Comparison of ENCODE assay signal across 21 cellular contexts in genomic region chr20:63935447-63935846, GRCh38. TPM values are rescaled to one million over a fixed set of nuclear protein-coding genes. Genes with fewer than 3 reads are reported as not detected.
DNase-seq lines count a peak whose midpoint lies in the region; ATAC-seq, FAIRE-seq and TF ChIP-seq lines count a peak whose summit lies in the region.
"Had no signal": no experiment of that assay in that cellular context is flagged by ENCODE, and none has a peak within 500 bp of the region (broad histone marks: within the 10 kb centered on the region; RNA-seq: fewer than 3 reads in every experiment).

No MANE protein-coding gene starts in this region.

- no peak overlapping the region for H2AK5ac ChIP-seq in mesenchymal stem cell (ENCODE audit: low read length, severe bottlenecking)

- in situ Hi-C loops in HepG2 (cut with HindIII; ENCODE audit: extremely low pct_ligation_motif_present, low pct_unique_long_range_greater_than_20kb), result no loop called here

- peak overlapping the region; percentile 53 for H4K91ac ChIP-seq in mesenchymal stem cell (ENCODE audit: low read length)

- WGBS in HepG2 (ENCODE audit: low lambda C conversion rate), result 98% methylated on average over 9 of the region's 9 CpGs
- 72% methylated on average over 3 of the region's 9 CpGs for WGBS in right lobe of liver (ENCODE audit: insufficient coverage, low coverage, low lambda C conversion rate, missing lambda C conversion rate)
- WGBS in mesenchymal stem cell, result 97% methylated on average over 9 of the region's 9 CpGs

- H3K9ac ChIP-seq in HepG2 (ENCODE audit: insufficient read depth, low read depth, low read length) (no peak overlapping the region), mesenchymal stem cell (ENCODE audit: low read length) (no peak overlapping the region)

- H3K18ac ChIP-seq in mesenchymal stem cell (ENCODE audit: low read depth in 1 of 2, low read length in 2 of 2), result no peak overlapping the region

- BruUV-seq in HepG2 (replicated peaks; lab: Mats Ljungman, UMichigan), result no TSS peak

- peaks cover 42% of the 10 kb centered on the region for H3K79me1 ChIP-seq in mesenchymal stem cell (replicated peaks; ENCODE audit: low read length, poor library complexity, severe bottlenecking)

- POLR2A ChIA-PET in activated CD4-positive, alpha-beta T cell treated with anti-CD3 and anti-CD28 coated beads, Interleukin-2, amount 10 ng/mL, durations not matched to agents 7 days and 5 days (lab: Charles Lee), result no interaction called here
- POLR2A ChIA-PET in HepG2 (lab: Yijun Ruan, JAX), result no interaction called here

- H3K4me1 ChIP-seq in HepG2 (ENCODE audit: insufficient read depth, low read length) (no peaks in the 10 kb centered on the region), right lobe of liver (no peaks in the 10 kb centered on the region), mesenchymal stem cell (ENCODE audit: control insufficient read depth, insufficient read depth, low read depth, low read length) (peaks cover 32% of the 10 kb centered on the region)
- H3K4me1 ChIP-seq: A549 had no signal

- CTCF ChIA-PET in activated CD4-positive, alpha-beta T cell treated with anti-CD3 and anti-CD28 coated beads, Interleukin-2, amount 10 ng/mL, durations not matched to agents 7 days and 5 days (lab: Charles Lee), result no interaction called here
- CTCF ChIA-PET in HepG2 (lab: Yijun Ruan, JAX; ENCODE audit: low intra/inter-chr PET ratio, low total read pairs), result no interaction called here

- H3K36me3 Mint-ChIP-seq in activated CD4-positive, alpha-beta T cell treated with anti-CD3 and anti-CD28 coated beads, Interleukin-2, amount 10 ng/mL, durations not matched to agents 7 days and 5 days (ENCODE audit: low read depth), result peaks cover 49% of the 10 kb centered on the region
- H3K36me3 Mint-ChIP-seq in stimulated activated effector memory CD8-positive, alpha-beta T cell treated with anti-CD3 and anti-CD28 coated beads, Interleukin-12 subunit alpha, Interleukin-12 subunit beta, amount 100 ng/mL, for 72 hours, result peaks cover 79% of the 10 kb centered on the region

- no peak overlapping the region for H4K8ac ChIP-seq in mesenchymal stem cell (ENCODE audit: low read length)

- intact Hi-C loops in HepG2 (cut with micrococcal nuclease; ENCODE audit: unreplicated experiment), result no loop called here
- intact Hi-C loops in right lobe of liver (cut with DNase I), result loop anchor here in 1 of 2 donors (10.0 kb wide), 1 partner anchor 51 kb away; no protein-coding TSS in a partner anchor

- peak; percentile 3 for DNase-seq in activated CD4-positive, alpha-beta T cell treated with anti-CD3 and anti-CD28 coated beads, Interleukin-2, amount 10 ng/mL, durations not matched to agents 7 days and 5 days
- no peak for DNase-seq in activated CD4-positive, alpha-beta T cell treated with anti-CD3 and anti-CD28 coated beads for 1 hour
- DNase-seq in HepG2 (ENCODE audit: low spot score) (no peak), right lobe of liver (no peak), mesenchymal stem cell (no peak), OCI-M2 (lab: John Stamatoyannopoulos, UW; ENCODE audit: unreplicated experiment) (no peak), NCI-H146 treated with DMSO at 0.1 percent for 48 hours (lab: John Stamatoyannopoulos, UW; ENCODE audit: unreplicated experiment) (no peak)
- no peak for DNase-seq in stimulated activated effector memory CD8-positive, alpha-beta T cell treated with anti-CD3 and anti-CD28 coated beads, Interleukin-12 subunit alpha, Interleukin-12 subunit beta, amount 100 ng/mL, for 72 hours (ENCODE audit: low spot score in 2 of 2)
- DNase-seq: AML-193; Calu3; CD4-positive, alpha-beta memory T cell; DMS79 treated with DMSO at 0.1 percent for 48 hours; GF-D8; GOT3; H7; HFFc6 had no signal

- no peak overlapping the region for H2AFZ ChIP-seq in HepG2 (ENCODE audit: low read length)
- H2AFZ ChIP-seq in mesenchymal stem cell (ENCODE audit: low read depth, low read length), result no peak overlapping the region

- peaks cover 4% of the 10 kb centered on the region; the same call in 1 of the 2 replicates for H4K20me1 ChIP-seq in HepG2 (ENCODE audit: insufficient read depth, low read length)

- no peak overlapping the region for H2BK12ac ChIP-seq in mesenchymal stem cell (ENCODE audit: low read length in 2 of 2)

- H3K27me3 ChIP-seq in HepG2 (ENCODE audit: control insufficient read depth in 1 of 2, insufficient read depth in 2 of 2, low read length in 2 of 2) (no peaks in the 10 kb centered on the region), right lobe of liver (no peaks in the 10 kb centered on the region), mesenchymal stem cell (ENCODE audit: control insufficient read depth in 1 of 2, insufficient read depth in 1 of 2, low read length in 2 of 2) (no peaks in the 10 kb centered on the region)

- no peak overlapping the region for H3K27ac ChIP-seq in HepG2 (ENCODE audit: extremely low read length, insufficient read depth, low read length)
- H3K27ac ChIP-seq in right lobe of liver, result no peak overlapping the region
- H3K27ac ChIP-seq in mesenchymal stem cell (ENCODE audit: low read length, poor library complexity, severe bottlenecking), result peak overlapping the region; percentile 25
- H3K27ac ChIP-seq: 22Rv1, A549, HL-60 had no signal

- no peak overlapping the region for H3K27ac Mint-ChIP-seq in activated CD4-positive, alpha-beta T cell treated with anti-CD3 and anti-CD28 coated beads, Interleukin-2, amount 10 ng/mL, durations not matched to agents 7 days and 5 days
- H3K27ac Mint-ChIP-seq in stimulated activated effector memory CD8-positive, alpha-beta T cell treated with anti-CD3 and anti-CD28 coated beads, Interleukin-12 subunit alpha, Interleukin-12 subunit beta, amount 100 ng/mL, for 72 hours, result peak overlapping the region; percentile 37
- H3K27ac Mint-ChIP-seq: HFFc6 had no signal

- no peak for ATAC-seq in HepG2
- ATAC-seq in right lobe of liver, result no peak
- ATAC-seq in stimulated activated effector memory CD8-positive, alpha-beta T cell treated with anti-CD3 and anti-CD28 coated beads, Interleukin-12 subunit alpha, Interleukin-12 subunit beta, amount 100 ng/mL, for 72 hours, result no peak
- ATAC-seq: A549, HCT116 had no signal

- no peak for TF ChIP-seq CTCF in HepG2 (CRISPR knock-in tag; IDR thresholded peaks at IDR 0.05)
- no peak for TF ChIP-seq CTCF in right lobe of liver (IDR thresholded peaks at IDR 0.05)

- no peaks in the 10 kb centered on the region for H3K79me2 ChIP-seq in HepG2 (ENCODE audit: insufficient read depth, low read length)

- H3K4me3 ChIP-seq in HepG2 (replicated peaks in 1 of 3; ENCODE audit: insufficient read depth in 1 of 3, low read depth in 2 of 3, low read length in 3 of 3) (no peak overlapping the region), right lobe of liver (no peak overlapping the region), mesenchymal stem cell (ENCODE audit: insufficient read depth in 1 of 2, low read depth in 1 of 2, low read length in 2 of 2) (no peak overlapping the region)
- H3K4me3 ChIP-seq: A549 had no signal

- H3K4me2 ChIP-seq in HepG2 (ENCODE audit: low read depth, low read length) (no peak overlapping the region), mesenchymal stem cell (ENCODE audit: low read length, poor library complexity, severe bottlenecking) (no peak overlapping the region)
- H3K4me2 ChIP-seq: A549 had no signal

- TF ChIP-seq POLR2A in HepG2 (IDR thresholded peaks at IDR 0.05; ENCODE audit: insufficient read depth in 1 of 2, low read depth in 2 of 2, low read length in 2 of 2), result no peak
- no peak for TF ChIP-seq POLR2A in right lobe of liver (IDR thresholded peaks at IDR 0.05)

- no peaks in the 10 kb centered on the region for H3K9me3 Mint-ChIP-seq in activated CD4-positive, alpha-beta T cell treated with anti-CD3 and anti-CD28 coated beads, Interleukin-2, amount 10 ng/mL, durations not matched to agents 7 days and 5 days
- no peaks in the 10 kb centered on the region for H3K9me3 Mint-ChIP-seq in stimulated activated effector memory CD8-positive, alpha-beta T cell treated with anti-CD3 and anti-CD28 coated beads, Interleukin-12 subunit alpha, Interleukin-12 subunit beta, amount 100 ng/mL, for 72 hours
- H3K9me3 Mint-ChIP-seq: CD4-positive, alpha-beta memory T cell; HFFc6 had no signal

- H3K4me1 Mint-ChIP-seq in activated CD4-positive, alpha-beta T cell treated with anti-CD3 and anti-CD28 coated beads, Interleukin-2, amount 10 ng/mL, durations not matched to agents 7 days and 5 days, result peaks cover 4% of the 10 kb centered on the region
- H3K4me1 Mint-ChIP-seq in stimulated activated effector memory CD8-positive, alpha-beta T cell treated with anti-CD3 and anti-CD28 coated beads, Interleukin-12 subunit alpha, Interleukin-12 subunit beta, amount 100 ng/mL, for 72 hours, result peaks cover 7% of the 10 kb centered on the region

- no peak overlapping the region for H3K23ac ChIP-seq in mesenchymal stem cell (ENCODE audit: low read length in 2 of 2)

- H3K9me3 ChIP-seq in HepG2 (ENCODE audit: low read length) (no peaks in the 10 kb centered on the region), right lobe of liver (no peaks in the 10 kb centered on the region), mesenchymal stem cell (ENCODE audit: control insufficient read depth, low read length) (no peaks in the 10 kb centered on the region)
- H3K9me3 ChIP-seq: A549 had no signal

- FAIRE-seq in HepG2 (lab: Jason Lieb, UNC), result no peak
- FAIRE-seq: A549 had no signal

- no peak overlapping the region for H2BK5ac ChIP-seq in mesenchymal stem cell (ENCODE audit: low read depth, low read length, poor library complexity, severe bottlenecking)

- no peak overlapping the region for H3K4me3 Mint-ChIP-seq in activated CD4-positive, alpha-beta T cell treated with anti-CD3 and anti-CD28 coated beads, Interleukin-2, amount 10 ng/mL, durations not matched to agents 7 days and 5 days
- no peak overlapping the region for H3K4me3 Mint-ChIP-seq in stimulated activated effector memory CD8-positive, alpha-beta T cell treated with anti-CD3 and anti-CD28 coated beads, Interleukin-12 subunit alpha, Interleukin-12 subunit beta, amount 100 ng/mL, for 72 hours
- H3K4me3 Mint-ChIP-seq: CD14-positive monocyte, HFFc6 had no signal

- H2BK15ac ChIP-seq in mesenchymal stem cell (ENCODE audit: low read depth, poor library complexity, severe bottlenecking), result no peak overlapping the region

- TF ChIP-seq EP300 in HepG2 (IDR thresholded peaks at IDR 0.05; ENCODE audit: low read depth in 2 of 2, low read length in 2 of 2) (no peak), HepG2 (CRISPR knock-in tag; IDR thresholded peaks at IDR 0.05; ENCODE audit: borderline replicate concordance) (no peak)

- H2BK120ac ChIP-seq in mesenchymal stem cell (ENCODE audit: low read depth, low read length), result no peak overlapping the region

- no peaks in the 10 kb centered on the region for H3K27me3 Mint-ChIP-seq in activated CD4-positive, alpha-beta T cell treated with anti-CD3 and anti-CD28 coated beads, Interleukin-2, amount 10 ng/mL, durations not matched to agents 7 days and 5 days
- H3K27me3 Mint-ChIP-seq: CD4-positive, alpha-beta memory T cell had no signal

- no peak overlapping the region for H3K4ac ChIP-seq in mesenchymal stem cell (ENCODE audit: low read depth in 1 of 2, low read length in 2 of 2)

- no peak overlapping the region for H3K14ac ChIP-seq in mesenchymal stem cell (ENCODE audit: low read length in 2 of 2)

- peaks cover 44 to 74% of the 10 kb centered on the region in 2 experiments for H3K36me3 ChIP-seq in HepG2 (replicated peaks in 1 of 2; ENCODE audit: control insufficient read depth in 1 of 2, insufficient read depth in 2 of 2, low read length in 2 of 2)
- peaks cover 0 to 39% (median 15%) of the 10 kb centered on the region in 4 donors for H3K36me3 ChIP-seq in right lobe of liver
- peaks cover 76 to 88% of the 10 kb centered on the region in 2 experiments for H3K36me3 ChIP-seq in mesenchymal stem cell (ENCODE audit: control insufficient read depth in 1 of 2, insufficient read depth in 2 of 2, low read depth in 1 of 2, low read length in 2 of 2)

- no peak for TF ChIP-seq RAD21 in HepG2 (CRISPR knock-in tag; IDR thresholded peaks at IDR 0.05)

RNA-seq across cellular contexts. Expression of gene UCKL1, which starts 20.8 kb away (rescaled TPM):
- total RNA-seq in activated CD4-positive, alpha-beta T cell treated with anti-CD3 and anti-CD28 coated beads, Interleukin-2, amount 10 ng/mL, durations not matched to agents 7 days and 5 days, result 10 to 100 TPM; 37.8 to 41.0 TPM
- 48.0 and 50.2 TPM in 2 replicates for total RNA-seq in HepG2 (2016; rRNA removed; fragmentation: Illumina TruSeq; extraction: Trizol)
- 15.0 and 16.7 TPM in 2 replicates for total RNA-seq in HepG2 (2016; cell fraction: cytosol; rRNA removed; fragmentation: Illumina TruSeq; extraction: Trizol; ENCODE audit: low read depth)
- total RNA-seq in HepG2 (2016; cell fraction: insoluble cytoplasmic fraction; rRNA removed; fragmentation: Illumina TruSeq; extraction: Trizol), result 43.5 and 50.1 TPM in 2 replicates
- 24.1 and 25.5 TPM in 2 replicates for total RNA-seq in HepG2 (2016; cell fraction: membrane; rRNA removed; fragmentation: Illumina TruSeq; extraction: Trizol)
- 48.6 and 53.0 TPM in 2 replicates for total RNA-seq in HepG2 (2016; cell fraction: nucleus; rRNA removed; fragmentation: Illumina TruSeq; extraction: Trizol)
- polyA plus RNA-seq in HepG2 (2011; rRNA removed), result 126 and 168 TPM in 2 replicates
- 98.0 and 129 TPM in 2 replicates for polyA plus RNA-seq in HepG2 (2011; cell fraction: cytosol; rRNA removed)
- 680 and 852 TPM in 2 replicates for polyA plus RNA-seq in HepG2 (2011; cell fraction: nucleus; rRNA removed)
- 77.7 and 89.9 TPM in 2 replicates for polyA plus RNA-seq in HepG2 (2012)
- 10.6 and 11.6 TPM in 2 replicates for polyA plus RNA-seq in HepG2 (2016; cell fraction: cytosol; fragmentation: Illumina TruSeq; extraction: Trizol; ENCODE audit: low read depth)
- polyA plus RNA-seq in HepG2 (2016; cell fraction: insoluble cytoplasmic fraction; fragmentation: Illumina TruSeq; extraction: Trizol; ENCODE audit: low read depth), result 45.9 and 52.5 TPM in 2 replicates
- polyA plus RNA-seq in HepG2 (2016; cell fraction: membrane; fragmentation: Illumina TruSeq; extraction: Trizol; ENCODE audit: low read depth), result 15.4 and 15.7 TPM in 2 replicates
- polyA plus RNA-seq in HepG2 (2016; cell fraction: nucleus; fragmentation: Illumina TruSeq; extraction: Trizol; ENCODE audit: insufficient read depth, low read depth), result 207 and 220 TPM in 2 replicates
- 43.6 and 139 TPM in 2 replicates for polyA minus RNA-seq in HepG2 (2011; rRNA and poly(A)+ RNA removed; ENCODE audit: low replicate concordance)
- 37.0 and 42.5 TPM in 2 replicates for polyA minus RNA-seq in HepG2 (2011; cell fraction: cytosol; rRNA and poly(A)+ RNA removed)
- 80.1 and 85.5 TPM in 2 replicates for polyA minus RNA-seq in HepG2 (2011; cell fraction: nucleus; rRNA and poly(A)+ RNA removed)
- 10 to 100 TPM; 13.1 to 28.5 (median 16.9) TPM for total RNA-seq in right lobe of liver
- polyA plus RNA-seq in mesenchymal stem cell (2013, experiment 1 of 2), result 21.1 TPM
- 20.1 TPM for polyA plus RNA-seq in mesenchymal stem cell (2013, experiment 2 of 2)

RNA-seq across cellular contexts. Expression of gene ZNF512B, which starts 34.3 kb away (rescaled TPM):
- 10 to 100 TPM; 19.3 to 21.4 TPM for total RNA-seq in activated CD4-positive, alpha-beta T cell treated with anti-CD3 and anti-CD28 coated beads, Interleukin-2, amount 10 ng/mL, durations not matched to agents 7 days and 5 days
- total RNA-seq in HepG2 (2016; rRNA removed; fragmentation: Illumina TruSeq; extraction: Trizol), result 22.0 and 30.6 TPM in 2 replicates
- total RNA-seq in HepG2 (2016; cell fraction: cytosol; rRNA removed; fragmentation: Illumina TruSeq; extraction: Trizol; ENCODE audit: low read depth), result 2.9 and 3.3 TPM in 2 replicates
- 19.4 and 31.9 TPM in 2 replicates for total RNA-seq in HepG2 (2016; cell fraction: insoluble cytoplasmic fraction; rRNA removed; fragmentation: Illumina TruSeq; extraction: Trizol)
- 12.6 and 13.7 TPM in 2 replicates for total RNA-seq in HepG2 (2016; cell fraction: membrane; rRNA removed; fragmentation: Illumina TruSeq; extraction: Trizol)
- total RNA-seq in HepG2 (2016; cell fraction: nucleus; rRNA removed; fragmentation: Illumina TruSeq; extraction: Trizol), result 28.0 and 32.8 TPM in 2 replicates
- polyA plus RNA-seq in HepG2 (2011; rRNA removed), result 11.5 and 16.4 TPM in 2 replicates
- polyA plus RNA-seq in HepG2 (2011; cell fraction: cytosol; rRNA removed), result 9.0 and 12.7 TPM in 2 replicates
- 106 and 141 TPM in 2 replicates for polyA plus RNA-seq in HepG2 (2011; cell fraction: nucleus; rRNA removed)
- polyA plus RNA-seq in HepG2 (2012), result 23.5 and 23.8 TPM in 2 replicates
- polyA plus RNA-seq in HepG2 (2016; cell fraction: cytosol; fragmentation: Illumina TruSeq; extraction: Trizol; ENCODE audit: low read depth), result 2.1 and 2.2 TPM in 2 replicates
- 23.5 and 28.8 TPM in 2 replicates for polyA plus RNA-seq in HepG2 (2016; cell fraction: insoluble cytoplasmic fraction; fragmentation: Illumina TruSeq; extraction: Trizol; ENCODE audit: low read depth)
- polyA plus RNA-seq in HepG2 (2016; cell fraction: membrane; fragmentation: Illumina TruSeq; extraction: Trizol; ENCODE audit: low read depth), result 8.1 and 9.6 TPM in 2 replicates
- polyA plus RNA-seq in HepG2 (2016; cell fraction: nucleus; fragmentation: Illumina TruSeq; extraction: Trizol; ENCODE audit: insufficient read depth, low read depth), result 109 and 115 TPM in 2 replicates
- 5.2 and 21.4 TPM in 2 replicates for polyA minus RNA-seq in HepG2 (2011; rRNA and poly(A)+ RNA removed; ENCODE audit: low replicate concordance)
- 14.0 and 14.8 TPM in 2 replicates for polyA minus RNA-seq in HepG2 (2011; cell fraction: cytosol; rRNA and poly(A)+ RNA removed)
- 13.6 and 13.9 TPM in 2 replicates for polyA minus RNA-seq in HepG2 (2011; cell fraction: nucleus; rRNA and poly(A)+ RNA removed)
- 10 to 100 TPM; 10.8 to 16.8 (median 14.0) TPM for total RNA-seq in right lobe of liver
- 12.2 TPM for polyA plus RNA-seq in mesenchymal stem cell (2013, experiment 1 of 2)
- polyA plus RNA-seq in mesenchymal stem cell (2013, experiment 2 of 2), result 11.7 TPM

RNA-seq across cellular contexts. Expression of gene DNAJC5, which starts 40.5 kb away (rescaled TPM):
- total RNA-seq in activated CD4-positive, alpha-beta T cell treated with anti-CD3 and anti-CD28 coated beads, Interleukin-2, amount 10 ng/mL, durations not matched to agents 7 days and 5 days, result 10 to 100 TPM; 54.0 to 58.7 TPM
- total RNA-seq in HepG2 (2016; rRNA removed; fragmentation: Illumina TruSeq; extraction: Trizol) (54.3 and 64.5 TPM in 2 replicates), right lobe of liver (10 to 100 TPM; 10.7 to 26.0 (median 15.1) TPM)
- total RNA-seq in HepG2 (2016; cell fraction: cytosol; rRNA removed; fragmentation: Illumina TruSeq; extraction: Trizol; ENCODE audit: low read depth), result 11.9 and 12.0 TPM in 2 replicates
- total RNA-seq in HepG2 (2016; cell fraction: insoluble cytoplasmic fraction; rRNA removed; fragmentation: Illumina TruSeq; extraction: Trizol), result 48.4 and 65.4 TPM in 2 replicates
- total RNA-seq in HepG2 (2016; cell fraction: membrane; rRNA removed; fragmentation: Illumina TruSeq; extraction: Trizol), result 20.9 and 21.3 TPM in 2 replicates
- total RNA-seq in HepG2 (2016; cell fraction: nucleus; rRNA removed; fragmentation: Illumina TruSeq; extraction: Trizol), result 36.9 and 44.3 TPM in 2 replicates
- 42.8 and 51.8 TPM in 2 replicates for polyA plus RNA-seq in HepG2 (2011; rRNA removed)
- polyA plus RNA-seq in HepG2 (2011; cell fraction: cytosol; rRNA removed), result 50.7 and 53.5 TPM in 2 replicates
- polyA plus RNA-seq in HepG2 (2011; cell fraction: nucleus; rRNA removed), result 53.1 and 56.7 TPM in 2 replicates
- polyA plus RNA-seq in HepG2 (2012), result 35.9 and 42.1 TPM in 2 replicates
- 6.9 and 7.7 TPM in 2 replicates for polyA plus RNA-seq in HepG2 (2016; cell fraction: cytosol; fragmentation: Illumina TruSeq; extraction: Trizol; ENCODE audit: low read depth)
- polyA plus RNA-seq in HepG2 (2016; cell fraction: insoluble cytoplasmic fraction; fragmentation: Illumina TruSeq; extraction: Trizol; ENCODE audit: low read depth), result 37.7 and 43.6 TPM in 2 replicates
- polyA plus RNA-seq in HepG2 (2016; cell fraction: membrane; fragmentation: Illumina TruSeq; extraction: Trizol; ENCODE audit: low read depth), result 11.5 and 11.7 TPM in 2 replicates
- 52.1 and 53.7 TPM in 2 replicates for polyA plus RNA-seq in HepG2 (2016; cell fraction: nucleus; fragmentation: Illumina TruSeq; extraction: Trizol; ENCODE audit: insufficient read depth, low read depth)
- 45.9 and 137 TPM in 2 replicates for polyA minus RNA-seq in HepG2 (2011; rRNA and poly(A)+ RNA removed; ENCODE audit: low replicate concordance)
- 49.8 and 50.2 TPM in 2 replicates for polyA minus RNA-seq in HepG2 (2011; cell fraction: cytosol; rRNA and poly(A)+ RNA removed)
- polyA minus RNA-seq in HepG2 (2011; cell fraction: nucleus; rRNA and poly(A)+ RNA removed), result 27.8 and 28.3 TPM in 2 replicates
- 25.4 TPM for polyA plus RNA-seq in mesenchymal stem cell (2013, experiment 1 of 2)
- 25.9 TPM for polyA plus RNA-seq in mesenchymal stem cell (2013, experiment 2 of 2)

RNA-seq across cellular contexts. Expression of gene SAMD10, which starts 44.0 kb away (rescaled TPM):
- total RNA-seq in activated CD4-positive, alpha-beta T cell treated with anti-CD3 and anti-CD28 coated beads, Interleukin-2, amount 10 ng/mL, durations not matched to agents 7 days and 5 days, result 10 to 100 TPM; 16.3 to 17.2 TPM
- total RNA-seq in HepG2 (2016; rRNA removed; fragmentation: Illumina TruSeq; extraction: Trizol), result 5.1 and 6.1 TPM in 2 replicates
- total RNA-seq in HepG2 (2016; cell fraction: cytosol; rRNA removed; fragmentation: Illumina TruSeq; extraction: Trizol; ENCODE audit: low read depth), result 3.8 and 3.9 TPM in 2 replicates
- 4.7 and 6.8 TPM in 2 replicates for total RNA-seq in HepG2 (2016; cell fraction: insoluble cytoplasmic fraction; rRNA removed; fragmentation: Illumina TruSeq; extraction: Trizol)
- 7.9 and 9.1 TPM in 2 replicates for total RNA-seq in HepG2 (2016; cell fraction: membrane; rRNA removed; fragmentation: Illumina TruSeq; extraction: Trizol)
- 5.9 and 6.0 TPM in 2 replicates for total RNA-seq in HepG2 (2016; cell fraction: nucleus; rRNA removed; fragmentation: Illumina TruSeq; extraction: Trizol)
- 11.0 and 11.8 TPM in 2 replicates for polyA plus RNA-seq in HepG2 (2011; rRNA removed)
- polyA plus RNA-seq in HepG2 (2011; cell fraction: cytosol; rRNA removed), result 5.2 and 8.8 TPM in 2 replicates
- 51.4 and 63.7 TPM in 2 replicates for polyA plus RNA-seq in HepG2 (2011; cell fraction: nucleus; rRNA removed)
- 6.2 and 8.9 TPM in 2 replicates for polyA plus RNA-seq in HepG2 (2012)
- polyA plus RNA-seq in HepG2 (2016; cell fraction: cytosol; fragmentation: Illumina TruSeq; extraction: Trizol; ENCODE audit: low read depth), result 8.7 and 9.1 TPM in 2 replicates
- 8.4 and 12.7 TPM in 2 replicates for polyA plus RNA-seq in HepG2 (2016; cell fraction: insoluble cytoplasmic fraction; fragmentation: Illumina TruSeq; extraction: Trizol; ENCODE audit: low read depth)
- polyA plus RNA-seq in HepG2 (2016; cell fraction: membrane; fragmentation: Illumina TruSeq; extraction: Trizol; ENCODE audit: low read depth), result 15.2 and 15.4 TPM in 2 replicates
- 20.5 and 24.8 TPM in 2 replicates for polyA plus RNA-seq in HepG2 (2016; cell fraction: nucleus; fragmentation: Illumina TruSeq; extraction: Trizol; ENCODE audit: insufficient read depth, low read depth)
- 3.7 and 5.9 TPM in 2 replicates for polyA minus RNA-seq in HepG2 (2011; rRNA and poly(A)+ RNA removed; ENCODE audit: low replicate concordance)
- 4.8 and 6.0 TPM in 2 replicates for polyA minus RNA-seq in HepG2 (2011; cell fraction: cytosol; rRNA and poly(A)+ RNA removed)
- polyA minus RNA-seq in HepG2 (2011; cell fraction: nucleus; rRNA and poly(A)+ RNA removed), result 3.3 and 4.0 TPM in 2 replicates
- total RNA-seq in right lobe of liver, result 1 to 10 TPM; 2.7 to 6.7 (median 3.5) TPM
- polyA plus RNA-seq in mesenchymal stem cell (2013, experiment 1 of 2), result 2.8 TPM
- 2.2 TPM for polyA plus RNA-seq in mesenchymal stem cell (2013, experiment 2 of 2)
- polyA plus RNA-seq: A549 had no signal

RNA-seq across cellular contexts. Expression of gene PRPF6, which starts 45.5 kb away (rescaled TPM):
- 10 to 100 TPM; 67.1 to 70.8 TPM for total RNA-seq in activated CD4-positive, alpha-beta T cell treated with anti-CD3 and anti-CD28 coated beads, Interleukin-2, amount 10 ng/mL, durations not matched to agents 7 days and 5 days
- total RNA-seq in HepG2 (2016; rRNA removed; fragmentation: Illumina TruSeq; extraction: Trizol) (101 and 127 TPM in 2 replicates), right lobe of liver (10 to 100 TPM; 21.7 to 28.9 (median 24.4) TPM)
- total RNA-seq in HepG2 (2016; cell fraction: cytosol; rRNA removed; fragmentation: Illumina TruSeq; extraction: Trizol; ENCODE audit: low read depth), result 28.1 and 30.5 TPM in 2 replicates
- 101 and 116 TPM in 2 replicates for total RNA-seq in HepG2 (2016; cell fraction: insoluble cytoplasmic fraction; rRNA removed; fragmentation: Illumina TruSeq; extraction: Trizol)
- total RNA-seq in HepG2 (2016; cell fraction: membrane; rRNA removed; fragmentation: Illumina TruSeq; extraction: Trizol), result 51.1 and 54.9 TPM in 2 replicates
- total RNA-seq in HepG2 (2016; cell fraction: nucleus; rRNA removed; fragmentation: Illumina TruSeq; extraction: Trizol), result 68.1 and 77.4 TPM in 2 replicates
- 63.7 and 65.3 TPM in 2 replicates for polyA plus RNA-seq in HepG2 (2011; rRNA removed)
- polyA plus RNA-seq in HepG2 (2011; cell fraction: cytosol; rRNA removed), result 58.9 and 67.6 TPM in 2 replicates
- polyA plus RNA-seq in HepG2 (2011; cell fraction: nucleus; rRNA removed), result 82.2 and 84.5 TPM in 2 replicates
- polyA plus RNA-seq in HepG2 (2012), result 79.5 and 80.7 TPM in 2 replicates
- 41.2 and 42.1 TPM in 2 replicates for polyA plus RNA-seq in HepG2 (2016; cell fraction: cytosol; fragmentation: Illumina TruSeq; extraction: Trizol; ENCODE audit: low read depth)
- 130 and 149 TPM in 2 replicates for polyA plus RNA-seq in HepG2 (2016; cell fraction: insoluble cytoplasmic fraction; fragmentation: Illumina TruSeq; extraction: Trizol; ENCODE audit: low read depth)
- polyA plus RNA-seq in HepG2 (2016; cell fraction: membrane; fragmentation: Illumina TruSeq; extraction: Trizol; ENCODE audit: low read depth), result 56.1 and 60.4 TPM in 2 replicates
- 122 TPM in 2 replicates for polyA plus RNA-seq in HepG2 (2016; cell fraction: nucleus; fragmentation: Illumina TruSeq; extraction: Trizol; ENCODE audit: insufficient read depth, low read depth)
- polyA minus RNA-seq in HepG2 (2011; rRNA and poly(A)+ RNA removed; ENCODE audit: low replicate concordance), result 50.1 and 75.7 TPM in 2 replicates
- 46.1 and 51.9 TPM in 2 replicates for polyA minus RNA-seq in HepG2 (2011; cell fraction: cytosol; rRNA and poly(A)+ RNA removed)
- 44.4 and 50.5 TPM in 2 replicates for polyA minus RNA-seq in HepG2 (2011; cell fraction: nucleus; rRNA and poly(A)+ RNA removed)
- polyA plus RNA-seq in mesenchymal stem cell (2013, experiment 1 of 2), result 31.5 TPM
- polyA plus RNA-seq in mesenchymal stem cell (2013, experiment 2 of 2), result 30.9 TPM
